In the genomic region with DNA sequence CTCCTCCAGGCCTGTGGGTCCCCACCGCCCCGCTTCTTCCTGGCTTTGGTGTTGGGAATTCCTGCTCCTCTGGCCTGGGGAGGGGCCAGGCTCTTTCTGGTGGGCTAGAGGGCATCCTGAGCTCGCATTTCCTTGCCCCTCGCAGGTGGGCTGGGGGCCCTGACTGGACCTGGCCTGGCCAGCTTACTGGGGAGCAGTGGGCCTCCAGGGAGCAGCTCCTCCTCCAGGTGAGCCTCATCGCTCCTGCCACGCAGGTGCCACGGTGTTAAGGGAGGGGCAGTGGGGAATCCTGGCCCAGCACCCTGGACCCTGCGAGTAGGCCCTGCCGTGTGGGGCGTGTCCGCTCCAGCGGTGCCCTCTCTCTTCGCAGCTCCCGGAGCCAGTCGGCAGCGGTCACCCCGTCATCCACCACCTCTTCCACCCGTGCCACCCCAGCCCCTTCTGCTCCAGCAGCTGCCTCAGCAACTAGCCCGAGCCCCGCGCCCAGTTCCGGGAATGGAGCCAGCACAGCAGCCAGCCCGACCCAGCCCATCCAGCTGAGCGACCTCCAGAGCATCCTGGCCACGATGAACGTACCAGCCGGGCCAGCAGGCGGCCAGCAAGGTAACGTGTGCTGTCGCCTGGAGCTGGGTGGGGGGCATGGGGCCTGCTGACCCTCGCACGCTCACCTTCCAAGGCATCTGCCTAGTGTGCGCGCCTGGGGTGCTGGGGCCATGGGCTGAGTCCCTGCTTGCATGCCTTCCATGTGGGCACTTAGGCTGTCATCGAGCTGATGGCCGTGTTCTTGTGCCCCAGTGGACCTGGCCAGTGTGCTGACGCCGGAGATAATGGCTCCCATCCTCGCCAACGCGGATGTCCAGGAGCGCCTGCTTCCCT, we compare ENCODE assay signal across 2 cellular contexts.
A peak's percentile ranks its signal among the peaks of the same experiment; 100 is the strongest.
TF ChIP-seq lines count a peak whose summit lies in the region.

No MANE protein-coding gene starts in this region.

TF ChIP-seq in HEK293, 187 proteins besides CTCF, POLR2A, EP300 and RAD21 (continued from another document):
- TF ChIP-seq ZNF214 (tag by site-specific recombination; IDR thresholded peaks at IDR 0.05; ENCODE audit: borderline replicate concordance) (no peak), SP3 (tag by site-specific recombination; IDR thresholded peaks at IDR 0.05) (no peak), ZNF654 (tag by site-specific recombination; IDR thresholded peaks at IDR 0.05; ENCODE audit: low read depth) (no peak), ZNF544 (tag by site-specific recombination; IDR thresholded peaks at IDR 0.05) (no peak), KLF1 (tag by site-specific recombination; IDR thresholded peaks at IDR 0.05) (peak; percentile 56), ZNF239 (tag by site-specific recombination; IDR thresholded peaks at IDR 0.05) (no peak)
- TF ChIP-seq, protein P1, sequence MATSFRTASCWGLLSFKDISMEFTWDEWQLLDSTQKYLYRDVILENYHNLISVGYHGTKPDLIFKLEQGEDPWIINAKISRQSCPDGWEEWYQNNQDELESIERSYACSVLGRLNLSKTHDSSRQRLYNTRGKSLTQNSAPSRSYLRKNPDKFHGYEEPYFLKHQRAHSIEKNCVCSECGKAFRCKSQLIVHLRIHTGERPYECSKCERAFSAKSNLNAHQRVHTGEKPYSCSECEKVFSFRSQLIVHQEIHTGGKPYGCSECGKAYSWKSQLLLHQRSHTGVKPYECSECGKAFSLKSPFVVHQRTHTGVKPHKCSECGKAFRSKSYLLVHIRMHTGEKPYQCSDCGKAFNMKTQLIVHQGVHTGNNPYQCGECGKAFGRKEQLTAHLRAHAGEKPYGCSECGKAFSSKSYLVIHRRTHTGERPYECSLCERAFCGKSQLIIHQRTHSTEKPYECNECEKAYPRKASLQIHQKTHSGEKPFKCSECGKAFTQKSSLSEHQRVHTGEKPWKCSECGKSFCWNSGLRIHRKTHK (tag by site-specific recombination; IDR thresholded peaks at IDR 0.05), result no peak

TF ChIP-seq in SK-N-SH, 30 proteins besides CTCF, POLR2A, EP300 and RAD21 (continued from another document):
- TF ChIP-seq, protein P2, sequence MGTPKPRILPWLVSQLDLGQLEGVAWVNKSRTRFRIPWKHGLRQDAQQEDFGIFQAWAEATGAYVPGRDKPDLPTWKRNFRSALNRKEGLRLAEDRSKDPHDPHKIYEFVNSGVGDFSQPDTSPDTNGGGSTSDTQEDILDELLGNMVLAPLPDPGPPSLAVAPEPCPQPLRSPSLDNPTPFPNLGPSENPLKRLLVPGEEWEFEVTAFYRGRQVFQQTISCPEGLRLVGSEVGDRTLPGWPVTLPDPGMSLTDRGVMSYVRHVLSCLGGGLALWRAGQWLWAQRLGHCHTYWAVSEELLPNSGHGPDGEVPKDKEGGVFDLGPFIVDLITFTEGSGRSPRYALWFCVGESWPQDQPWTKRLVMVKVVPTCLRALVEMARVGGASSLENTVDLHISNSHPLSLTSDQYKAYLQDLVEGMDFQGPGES (IDR thresholded peaks at IDR 0.05; ENCODE audit: low read depth, low read length), result no peak
- TF ChIP-seq NRF1 (IDR thresholded peaks at IDR 0.05; ENCODE audit: low read depth, low read length) (no peak), FOXJ3 (CRISPR knock-in tag; IDR thresholded peaks at IDR 0.05) (no peak), TCF12 (IDR thresholded peaks at IDR 0.05) (no peak)
- TF ChIP-seq, protein P3, sequence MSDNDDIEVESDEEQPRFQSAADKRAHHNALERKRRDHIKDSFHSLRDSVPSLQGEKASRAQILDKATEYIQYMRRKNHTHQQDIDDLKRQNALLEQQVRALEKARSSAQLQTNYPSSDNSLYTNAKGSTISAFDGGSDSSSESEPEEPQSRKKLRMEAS (IDR thresholded peaks at IDR 0.05; ENCODE audit: low read depth), result no peak
